Comparison of ENCODE assay signal across 7 cellular contexts in the genomic region with DNA sequence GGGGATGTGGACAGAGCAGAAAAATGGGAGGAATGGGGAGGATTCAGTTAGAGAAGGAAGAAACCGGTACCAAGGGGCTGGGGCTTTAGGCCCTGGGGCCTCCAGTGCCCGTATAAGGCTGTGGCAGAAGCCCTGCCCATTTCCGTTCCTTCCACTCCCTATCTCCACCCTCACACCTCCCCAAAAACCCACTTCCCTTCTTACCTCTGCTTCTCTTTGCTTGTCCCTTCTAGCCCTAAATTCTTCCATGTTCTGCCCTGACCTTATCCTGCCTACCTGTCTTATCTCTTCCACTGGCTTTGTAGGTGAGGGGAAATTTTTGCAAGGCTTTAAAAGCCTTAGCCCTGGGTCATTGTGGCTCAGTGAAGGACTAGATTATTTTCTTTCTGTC. TPM values are rescaled to one million over a fixed set of nuclear protein-coding genes. Genes with fewer than 3 reads are reported as not detected.
A peak's percentile ranks its signal among the peaks of the same experiment; 100 is the strongest.
DNase-seq lines count a peak whose midpoint lies in the region; ATAC-seq and TF ChIP-seq lines count a peak whose summit lies in the region.
"Had no signal": no experiment of that assay in that cellular context is flagged by ENCODE, and none has a peak within 500 bp of the region (broad histone marks: within the 10 kb centered on the region; RNA-seq: fewer than 3 reads in every experiment).

No MANE protein-coding gene starts in this region.

- intact Hi-C loops in CD4-positive, alpha-beta T cell (cut with DNase I, micrococcal nuclease) = loop anchor here in 1 of 2 experiments (5.0 kb wide), 2 partner anchors 42 to 43 kb away; partner anchors contain the start of genes CAMTA2 and CHRNE

- peaks cover 0 to 45% (median 0%) of the 10 kb centered on the region in 3 donors for H3K36me3 ChIP-seq in Peyer's patch

- H3K27ac ChIP-seq in CD4-positive, alpha-beta T cell (ENCODE audit: low read depth, low read length) = peak overlapping the region; percentile 98
- H3K27ac ChIP-seq in Peyer's patch = peak overlapping the region; percentile 71 to 99 (median 98)

- H3K4me3 ChIP-seq in Peyer's patch = peak overlapping the region in 1 of 4 donors; percentile 29

- no peaks in the 10 kb centered on the region for H3K27me3 ChIP-seq in CD4-positive, alpha-beta T cell (ENCODE audit: control insufficient read depth, insufficient read depth, low read length)
- no peaks in the 10 kb centered on the region for H3K27me3 ChIP-seq in Peyer's patch

- no peak for TF ChIP-seq CTCF in CD4-positive, alpha-beta T cell (IDR thresholded peaks at IDR 0.05)
- no peak for TF ChIP-seq CTCF in Peyer's patch (IDR thresholded peaks at IDR 0.05)
- TF ChIP-seq CTCF in glutamatergic neuron (IDR thresholded peaks at IDR 0.05; ENCODE audit: partially characterized antibody, unreplicated experiment) = no peak

- ATAC-seq in CD4-positive, alpha-beta T cell (ENCODE audit: poor library complexity) = peak; percentile 24

- peaks cover 74% of the 10 kb centered on the region for H3K4me1 Mint-ChIP-seq in CD4-positive, alpha-beta T cell (ENCODE audit: low read depth)
- peaks cover 20% of the 10 kb centered on the region for H3K4me1 Mint-ChIP-seq in glutamatergic neuron (ENCODE audit: low read depth, unreplicated experiment)

- H3K27me3 Mint-ChIP-seq in CD4-positive, alpha-beta T cell = no peaks in the 10 kb centered on the region
- H3K27me3 Mint-ChIP-seq in glutamatergic neuron (ENCODE audit: unreplicated experiment) = peaks cover 16% of the 10 kb centered on the region

- peak in 7 of 10 experiments; percentile 33 to 51 (median 45) for DNase-seq in CD4-positive, alpha-beta T cell
- peak in 2 of 3 donors; percentile 72 to 77 for DNase-seq in Peyer's patch
- no peak for DNase-seq in glutamatergic neuron
- DNase-seq in NCI-H1105 (lab: John Stamatoyannopoulos, UW) = no peak
- no peak for DNase-seq in AG08396 (ENCODE audit: low spot score)
- DNase-seq in NCI-H446 (lab: John Stamatoyannopoulos, UW) = no peak

- no peak for TF ChIP-seq POLR2A in Peyer's patch (IDR thresholded peaks at IDR 0.05)

- H3K4me1 ChIP-seq in Peyer's patch = peaks cover 0 to 60% (median 38%) of the 10 kb centered on the region in 4 donors

- peak overlapping the region; percentile 99 for H3K4me3 Mint-ChIP-seq in CD4-positive, alpha-beta T cell
- H3K4me3 Mint-ChIP-seq in glutamatergic neuron (ENCODE audit: unreplicated experiment) = no peak overlapping the region

- peaks cover 83% of the 10 kb centered on the region for H3K36me3 Mint-ChIP-seq in CD4-positive, alpha-beta T cell (ENCODE audit: low read depth)
- H3K36me3 Mint-ChIP-seq in glutamatergic neuron (ENCODE audit: unreplicated experiment) = peaks cover 5% of the 10 kb centered on the region

- CTCF ChIA-PET in CD4-positive, alpha-beta T cell (lab: Charles Lee) = no interaction called here

- POLR2A ChIA-PET in CD4-positive, alpha-beta T cell (lab: Charles Lee) = interaction anchor here (1.0 to 13.9 kb wide), 7 partner anchors 23 to 98 kb away, joined by 3 to 350 read pairs (median 3); partner anchors contain the start of genes C17orf107, CHRNE and SPAG7

- H3K27ac Mint-ChIP-seq in CD4-positive, alpha-beta T cell = peak overlapping the region; percentile 90
- peak overlapping the region; percentile 52 for H3K27ac Mint-ChIP-seq in glutamatergic neuron (ENCODE audit: unreplicated experiment)

- no peaks in the 10 kb centered on the region for H3K9me3 Mint-ChIP-seq in CD4-positive, alpha-beta T cell
- H3K9me3 Mint-ChIP-seq in glutamatergic neuron (ENCODE audit: unreplicated experiment) = peaks cover 12% of the 10 kb centered on the region

- no peaks in the 10 kb centered on the region for H3K9me3 ChIP-seq in CD4-positive, alpha-beta T cell (ENCODE audit: control insufficient read depth, low read length)
- no peaks in the 10 kb centered on the region for H3K9me3 ChIP-seq in Peyer's patch

RNA-seq across cellular contexts. Expression of gene RNF167, which starts 4.1 kb away (rescaled TPM):
- 10 to 100 TPM; 59.3 to 62.8 TPM for total RNA-seq in CD4-positive, alpha-beta T cell
- total RNA-seq in Peyer's patch = 10 to 100 TPM; 57.8 to 92.1 (median 78.9) TPM
- total RNA-seq in glutamatergic neuron (ENCODE audit: unreplicated experiment) = 96.1 TPM

RNA-seq across cellular contexts. Expression of gene PFN1, which starts 4.2 kb away (rescaled TPM):
- 100 to 1,000 TPM; 349 to 362 TPM for total RNA-seq in CD4-positive, alpha-beta T cell
- total RNA-seq in Peyer's patch (1,000 to 10,000 TPM in 1 of 4 donors, 100 to 1,000 TPM in 3; 530 to 1,064 (median 855) TPM), glutamatergic neuron (ENCODE audit: unreplicated experiment) (356 TPM)

RNA-seq across cellular contexts. Expression of gene SLC25A11, which starts 4.3 kb away (rescaled TPM):
- 10 to 100 TPM; 20.8 to 21.9 TPM for total RNA-seq in CD4-positive, alpha-beta T cell
- 10 to 100 TPM; 30.5 to 84.1 (median 60.4) TPM for total RNA-seq in Peyer's patch
- 72.2 TPM for total RNA-seq in glutamatergic neuron (ENCODE audit: unreplicated experiment)

RNA-seq across cellular contexts. Expression of gene ENO3, which starts 6.8 kb away (rescaled TPM):
- 10 to 100 TPM; 17.2 to 20.5 TPM for total RNA-seq in CD4-positive, alpha-beta T cell
- total RNA-seq in Peyer's patch (10 to 100 TPM in 3 of 4 donors, 1 to 10 TPM in 1; 7.4 to 27.7 (median 20.6) TPM), glutamatergic neuron (ENCODE audit: unreplicated experiment) (62.1 TPM)

RNA-seq across cellular contexts. Expression of gene GP1BA, which starts 12.1 kb away (rescaled TPM):
- not detected for total RNA-seq in CD4-positive, alpha-beta T cell
- total RNA-seq in Peyer's patch = not detected
- 0.47 TPM for total RNA-seq in glutamatergic neuron (ENCODE audit: unreplicated experiment)
- total RNA-seq: glomerular endothelial cell had no signal

Comparison
In these comparisons a context has a peak if more than half of its experiments do, and no peak if none do; other contexts are left out.
1. DNase-seq: peak in CD4-positive, alpha-beta T cell (7 of 10) and Peyer's patch (2 of 3); none in glutamatergic neuron (single experiment), NCI-H1105 (single experiment), AG08396 (single experiment) and NCI-H446 (0 of 2).